In the genomic region with DNA sequence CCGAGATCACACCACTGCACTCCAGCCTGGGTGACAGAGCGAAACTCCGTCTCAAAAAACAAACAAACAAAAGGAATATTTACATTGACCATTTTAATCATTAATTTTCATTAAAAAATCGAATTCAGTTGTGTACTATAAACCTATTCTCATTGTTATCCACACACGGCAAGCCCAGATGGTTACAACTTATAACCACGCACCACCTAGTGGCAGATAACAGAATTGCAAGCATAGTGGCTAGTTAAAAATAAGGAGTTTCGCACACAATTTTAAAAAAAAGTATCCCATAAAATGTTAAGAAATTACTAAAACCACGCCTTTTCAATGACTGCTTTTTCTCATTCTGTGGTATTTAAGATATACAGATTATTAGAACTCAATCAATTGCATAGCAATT, we compare ENCODE assay signal across 9 cellular contexts. TPM values are rescaled to one million over a fixed set of nuclear protein-coding genes. Genes with fewer than 3 reads are reported as not detected.
DNase-seq lines count a peak whose midpoint lies in the region; ATAC-seq and TF ChIP-seq lines count a peak whose summit lies in the region.
"Had no signal": no experiment of that assay in that cellular context is flagged by ENCODE, and none has a peak within 500 bp of the region (broad histone marks: within the 10 kb centered on the region; RNA-seq: fewer than 3 reads in every experiment).

No MANE protein-coding gene starts in this region.

- H3K27ac Mint-ChIP-seq in CD4-positive, alpha-beta memory T cell: no peak overlapping the region

- no peaks in the 10 kb centered on the region for H3K4me1 ChIP-seq in CD4-positive, alpha-beta memory T cell (ENCODE audit: insufficient read depth, low read length)

- TF ChIP-seq CTCF in WI38 (IDR thresholded peaks at IDR 0.05; ENCODE audit: low read depth, low read length) (peak; percentile 12; the same call in 1 of the 2 replicates), GM10266 (IDR thresholded peaks at IDR 0.05; ENCODE audit: control insufficient read depth, insufficient read depth, low read depth, missing control alignments) (no peak)

- no peaks in the 10 kb centered on the region for H3K9me3 ChIP-seq in CD4-positive, alpha-beta memory T cell (ENCODE audit: control insufficient read depth in 1 of 2, low read length in 2 of 2)

- H3K27ac ChIP-seq in CD4-positive, alpha-beta memory T cell (ENCODE audit: low read depth, low read length): no peak overlapping the region
- H3K27ac ChIP-seq: GM23248 had no signal

- peak; percentile 52 for ATAC-seq in left lobe of liver

- POLR2A ChIA-PET in CD4-positive, alpha-beta memory T cell (lab: Charles Lee; ENCODE audit: partially characterized antibody): no interaction called here

- H3K27me3 Mint-ChIP-seq in CD4-positive, alpha-beta memory T cell: no peaks in the 10 kb centered on the region

- H3K4me1 Mint-ChIP-seq in CD4-positive, alpha-beta memory T cell: peaks cover 0 to 1% (median 0%) of the 10 kb centered on the region in 4 donors

- CTCF ChIA-PET in CD4-positive, alpha-beta memory T cell (lab: Charles Lee; ENCODE audit: partially characterized antibody): interaction anchor here (1.3 kb wide), 1 partner anchor 171 kb away, joined by 6 read pairs; no protein-coding TSS in a partner anchor

- H3K4me3 ChIP-seq in CD4-positive, alpha-beta memory T cell (ENCODE audit: low read length in 2 of 2): no peak overlapping the region
- no peak overlapping the region for H3K4me3 ChIP-seq in H7 (ENCODE audit: insufficient read depth, low read depth, low read length)
- H3K4me3 ChIP-seq in WI38 (ENCODE audit: low read depth, low read length): no peak overlapping the region
- H3K4me3 ChIP-seq: GM23248 had no signal

- no peaks in the 10 kb centered on the region for H3K36me3 ChIP-seq in CD4-positive, alpha-beta memory T cell (ENCODE audit: insufficient read depth, low read length)
- no peaks in the 10 kb centered on the region for H3K36me3 ChIP-seq in H7 (replicated peaks; ENCODE audit: control insufficient read depth, insufficient read depth, low read length)

- intact Hi-C loops in CD4-positive, alpha-beta memory T cell (cut with micrococcal nuclease): no loop called here

- H3K4me3 Mint-ChIP-seq in CD4-positive, alpha-beta memory T cell: no peak overlapping the region

- peaks cover 0 to 7% (median 0%) of the 10 kb centered on the region in 8 donors for H3K9me3 Mint-ChIP-seq in CD4-positive, alpha-beta memory T cell

- peak in 4 of 5 donors; percentile 3 to 13 (median 10) for DNase-seq in CD4-positive, alpha-beta memory T cell
- DNase-seq in H7: peak; percentile 9
- DNase-seq in left lobe of liver (ENCODE audit: low spot score): no peak
- DNase-seq in GM10266 (ENCODE audit: extremely low spot score): no peak
- no peak for DNase-seq in KG1 (lab: John Stamatoyannopoulos, UW)
- no peak for DNase-seq in activated CD8-positive, alpha-beta memory T cell treated with anti-CD3 and anti-CD28 coated beads for 24 hours
- no peak for DNase-seq in GF-D8 (lab: John Stamatoyannopoulos, UW)
- DNase-seq: GM23248 had no signal

- H3K36me3 Mint-ChIP-seq in CD4-positive, alpha-beta memory T cell: peaks cover 0 to 1% of the 10 kb centered on the region in 2 donors

- H3K27me3 ChIP-seq in CD4-positive, alpha-beta memory T cell (ENCODE audit: insufficient read depth, low read length): no peaks in the 10 kb centered on the region
- no peaks in the 10 kb centered on the region for H3K27me3 ChIP-seq in H7 (ENCODE audit: control insufficient read depth, insufficient read depth, low read length)

RNA-seq across cellular contexts. Expression of gene MBNL3, which starts 25.4 kb away (rescaled TPM):
- 10 to 100 TPM; 36.6 to 39.6 TPM for total RNA-seq in CD4-positive, alpha-beta memory T cell
- polyA plus RNA-seq in CD4-positive, alpha-beta memory T cell: 10 to 100 TPM; 32.2 to 40.1 TPM
- 2.5 and 5.1 TPM in 2 replicates for total RNA-seq in H7 (2014; rRNA removed; shearing (Covaris generic))
- total RNA-seq in left lobe of liver: 93.4 TPM

Comparison
In these comparisons a context has a peak if more than half of its experiments do, and no peak if none do; other contexts are left out.
1. DNase-seq: peak in CD4-positive, alpha-beta memory T cell (4 of 5) and H7 (single experiment); none in left lobe of liver (single experiment), GM10266 (single experiment), KG1 (single experiment), activated CD8-positive, alpha-beta memory T cell treated with anti-CD3 and anti-CD28 coated beads for 24 hours (single experiment) and GF-D8 (single experiment).